1 cellular context compared by ENCODE assay signal in the genomic region with DNA sequence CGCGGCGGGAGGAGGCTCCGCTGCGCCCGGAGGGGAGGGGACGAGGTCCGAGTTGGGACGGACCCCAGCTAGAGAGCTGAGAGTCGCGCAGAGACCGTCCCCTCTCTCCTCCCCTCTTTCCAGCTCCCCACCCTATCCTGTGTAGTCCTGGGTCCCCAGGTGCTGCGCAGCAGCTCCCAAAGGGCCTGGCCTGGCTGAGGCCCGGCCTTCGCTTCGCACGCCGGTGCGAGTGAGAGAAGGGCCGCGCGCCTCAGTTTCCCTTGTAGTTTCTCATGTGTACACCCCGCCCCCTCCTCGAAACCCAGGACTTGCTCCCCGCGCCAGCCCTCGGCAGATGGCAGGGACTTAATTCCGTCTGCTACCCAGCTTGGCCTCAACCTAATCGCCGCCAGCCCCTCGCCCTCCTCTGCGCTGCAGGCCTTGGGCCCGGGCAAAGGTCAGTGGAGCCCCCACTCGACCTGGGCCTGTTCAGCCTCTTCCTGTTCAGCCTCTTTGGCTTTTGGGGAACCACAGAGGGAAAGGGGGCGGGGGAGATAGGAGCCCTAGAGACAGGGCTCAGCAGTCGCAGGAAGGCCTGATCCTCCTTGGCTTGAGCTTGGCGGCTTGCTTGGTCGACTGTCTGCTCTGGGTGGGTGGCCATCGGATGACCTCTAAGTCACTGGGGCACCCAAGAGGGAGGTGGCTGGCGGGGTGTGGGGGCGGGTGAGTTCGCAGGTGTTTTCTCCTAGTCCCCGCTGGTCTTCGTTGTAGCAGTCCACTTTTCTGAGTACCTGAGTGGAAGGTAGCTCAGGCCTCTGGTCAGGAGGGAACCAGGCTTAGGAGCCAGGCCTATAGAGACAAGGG.
TF ChIP-seq lines count a peak whose summit lies in the region.

No MANE protein-coding gene starts in this region.

TF ChIP-seq in HepG2, 621 proteins besides CTCF, POLR2A, EP300 and RAD21 (continued from another document and continues in another):
- TF ChIP-seq SNAPC4 (CRISPR knock-in tag; IDR thresholded peaks at IDR 0.05) = no peak
- TF ChIP-seq ZKSCAN8 (CRISPR knock-in tag; IDR thresholded peaks at IDR 0.05; ENCODE audit: borderline replicate concordance) = no peak
- TF ChIP-seq RBAK (CRISPR knock-in tag; IDR thresholded peaks at IDR 0.05) = no peak
- no peak for TF ChIP-seq BHLHE40 (IDR thresholded peaks at IDR 0.05; ENCODE audit: low read length)
- no peak for TF ChIP-seq CERS6 (CRISPR knock-in tag; IDR thresholded peaks at IDR 0.05)
- no peak for TF ChIP-seq HOXA5 (CRISPR knock-in tag; IDR thresholded peaks at IDR 0.05)
- TF ChIP-seq SIX1 (CRISPR knock-in tag; IDR thresholded peaks at IDR 0.05; ENCODE audit: borderline replicate concordance) = no peak
- TF ChIP-seq, protein P1, sequence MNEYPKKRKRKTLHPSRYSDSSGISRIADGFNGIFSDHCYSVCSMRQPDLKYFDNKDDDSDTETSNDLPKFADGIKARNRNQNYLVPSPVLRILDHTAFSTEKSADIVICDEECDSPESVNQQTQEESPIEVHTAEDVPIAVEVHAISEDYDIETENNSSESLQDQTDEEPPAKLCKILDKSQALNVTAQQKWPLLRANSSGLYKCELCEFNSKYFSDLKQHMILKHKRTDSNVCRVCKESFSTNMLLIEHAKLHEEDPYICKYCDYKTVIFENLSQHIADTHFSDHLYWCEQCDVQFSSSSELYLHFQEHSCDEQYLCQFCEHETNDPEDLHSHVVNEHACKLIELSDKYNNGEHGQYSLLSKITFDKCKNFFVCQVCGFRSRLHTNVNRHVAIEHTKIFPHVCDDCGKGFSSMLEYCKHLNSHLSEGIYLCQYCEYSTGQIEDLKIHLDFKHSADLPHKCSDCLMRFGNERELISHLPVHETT (CRISPR knock-in tag; conservative IDR thresholded peaks at IDR 0.05) = no peak
- TF ChIP-seq, protein P2, sequence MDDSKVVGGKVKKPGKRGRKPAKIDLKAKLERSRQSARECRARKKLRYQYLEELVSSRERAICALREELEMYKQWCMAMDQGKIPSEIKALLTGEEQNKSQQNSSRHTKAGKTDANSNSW (CRISPR knock-in tag; IDR thresholded peaks at IDR 0.05; ENCODE audit: borderline replicate concordance) = no peak
- no peak for TF ChIP-seq SMYD3 (CRISPR knock-in tag; IDR thresholded peaks at IDR 0.05)
- 0 out of 2 replicates have a peak, but pooled peaks have one; percentile 28 for TF ChIP-seq KLF12 (CRISPR knock-in tag; IDR thresholded peaks at IDR 0.05; ENCODE audit: borderline replicate concordance)
- TF ChIP-seq ZNF337 (CRISPR knock-in tag; IDR thresholded peaks at IDR 0.05; ENCODE audit: borderline replicate concordance, low read depth) = no peak
- no peak for TF ChIP-seq ZNF251 (CRISPR knock-in tag; IDR thresholded peaks at IDR 0.05)
- TF ChIP-seq ZNF282 (IDR thresholded peaks at IDR 0.05; ENCODE audit: partially characterized antibody) = no peak
- no peak for TF ChIP-seq THYN1 (CRISPR knock-in tag; IDR thresholded peaks at IDR 0.05; ENCODE audit: borderline replicate concordance, low read depth)
- TF ChIP-seq ZXDC (CRISPR knock-in tag; IDR thresholded peaks at IDR 0.05) = no peak
- TF ChIP-seq, protein P3, sequence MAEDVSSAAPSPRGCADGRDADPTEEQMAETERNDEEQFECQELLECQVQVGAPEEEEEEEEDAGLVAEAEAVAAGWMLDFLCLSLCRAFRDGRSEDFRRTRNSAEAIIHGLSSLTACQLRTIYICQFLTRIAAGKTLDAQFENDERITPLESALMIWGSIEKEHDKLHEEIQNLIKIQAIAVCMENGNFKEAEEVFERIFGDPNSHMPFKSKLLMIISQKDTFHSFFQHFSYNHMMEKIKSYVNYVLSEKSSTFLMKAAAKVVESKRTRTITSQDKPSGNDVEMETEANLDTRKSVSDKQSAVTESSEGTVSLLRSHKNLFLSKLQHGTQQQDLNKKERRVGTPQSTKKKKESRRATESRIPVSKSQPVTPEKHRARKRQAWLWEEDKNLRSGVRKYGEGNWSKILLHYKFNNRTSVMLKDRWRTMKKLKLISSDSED (CRISPR knock-in tag; IDR thresholded peaks at IDR 0.05) = peak; percentile 17; the same call in 1 of the 2 replicates
- no peak for TF ChIP-seq MED1 (CRISPR knock-in tag; IDR thresholded peaks at IDR 0.05)
- no peak for TF ChIP-seq ZNF124 (CRISPR knock-in tag; IDR thresholded peaks at IDR 0.05)
- no peak for TF ChIP-seq ATF3 (CRISPR knock-in tag; IDR thresholded peaks at IDR 0.05)
- TF ChIP-seq AGO1 (IDR thresholded peaks at IDR 0.05; ENCODE audit: low read depth, low read length, poor library complexity, severe bottlenecking) = peak; percentile 32
- no peak for TF ChIP-seq IKZF4 (CRISPR knock-in tag; IDR thresholded peaks at IDR 0.05; ENCODE audit: borderline replicate concordance, low read depth, not compliant biosample characterization)
- peak; percentile 72 for TF ChIP-seq EED (CRISPR knock-in tag; IDR thresholded peaks at IDR 0.05)
- TF ChIP-seq NFKB2 (CRISPR knock-in tag; IDR thresholded peaks at IDR 0.05; ENCODE audit: borderline replicate concordance) = no peak
- TF ChIP-seq, protein P4, sequence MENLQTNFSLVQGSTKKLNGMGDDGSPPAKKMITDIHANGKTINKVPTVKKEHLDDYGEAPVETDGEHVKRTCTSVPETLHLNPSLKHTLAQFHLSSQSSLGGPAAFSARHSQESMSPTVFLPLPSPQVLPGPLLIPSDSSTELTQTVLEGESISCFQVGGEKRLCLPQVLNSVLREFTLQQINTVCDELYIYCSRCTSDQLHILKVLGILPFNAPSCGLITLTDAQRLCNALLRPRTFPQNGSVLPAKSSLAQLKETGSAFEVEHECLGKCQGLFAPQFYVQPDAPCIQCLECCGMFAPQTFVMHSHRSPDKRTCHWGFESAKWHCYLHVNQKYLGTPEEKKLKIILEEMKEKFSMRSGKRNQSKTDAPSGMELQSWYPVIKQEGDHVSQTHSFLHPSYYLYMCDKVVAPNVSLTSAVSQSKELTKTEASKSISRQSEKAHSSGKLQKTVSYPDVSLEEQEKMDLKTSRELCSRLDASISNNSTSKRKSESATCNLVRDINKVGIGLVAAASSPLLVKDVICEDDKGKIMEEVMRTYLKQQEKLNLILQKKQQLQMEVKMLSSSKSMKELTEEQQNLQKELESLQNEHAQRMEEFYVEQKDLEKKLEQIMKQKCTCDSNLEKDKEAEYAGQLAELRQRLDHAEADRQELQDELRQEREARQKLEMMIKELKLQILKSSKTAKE (CRISPR knock-in tag; IDR thresholded peaks at IDR 0.05; ENCODE audit: borderline replicate concordance) = no peak
- TF ChIP-seq PAF1 (CRISPR knock-in tag; IDR thresholded peaks at IDR 0.05) = no peak
- TF ChIP-seq XBP1 (CRISPR knock-in tag; IDR thresholded peaks at IDR 0.05) = no peak
- TF ChIP-seq EHMT2 (IDR thresholded peaks at IDR 0.05; ENCODE audit: borderline replicate concordance, low read depth, low read length) = no peak
- TF ChIP-seq RFX1 (IDR thresholded peaks at IDR 0.05) = no peak
- 0 out of 2 replicates have a peak, but pooled peaks have one; percentile 51 for TF ChIP-seq IRX3 (CRISPR knock-in tag; IDR thresholded peaks at IDR 0.05; ENCODE audit: borderline replicate concordance, low read depth)
- TF ChIP-seq REL (CRISPR knock-in tag; conservative IDR thresholded peaks at IDR 0.05) = no peak; the same call in 1 of the 2 replicates
- TF ChIP-seq HNF4A (CRISPR knock-in tag; IDR thresholded peaks at IDR 0.05) = peak; percentile 76
- TF ChIP-seq ZNF75D (CRISPR knock-in tag; IDR thresholded peaks at IDR 0.05; ENCODE audit: borderline replicate concordance) = no peak
- TF ChIP-seq ATF7-NPFF (CRISPR knock-in tag; IDR thresholded peaks at IDR 0.05; ENCODE audit: low read depth) = 0 out of 2 replicates have a peak, but pooled peaks have one; percentile 19
- TF ChIP-seq PRMT3 (CRISPR knock-in tag; IDR thresholded peaks at IDR 0.05; ENCODE audit: borderline replicate concordance, low read depth) = no peak
- no peak for TF ChIP-seq ZNF780A (CRISPR knock-in tag; IDR thresholded peaks at IDR 0.05)
- TF ChIP-seq RFXAP (CRISPR knock-in tag; IDR thresholded peaks at IDR 0.05; ENCODE audit: borderline replicate concordance) = no peak
- no peak for TF ChIP-seq ETV6 (CRISPR knock-in tag; conservative IDR thresholded peaks at IDR 0.05)
- TF ChIP-seq NFE2 (CRISPR knock-in tag; IDR thresholded peaks at IDR 0.05) = no peak
- TF ChIP-seq ZNF431 (CRISPR knock-in tag; IDR thresholded peaks at IDR 0.05; ENCODE audit: borderline replicate concordance, low read depth) = no peak
- TF ChIP-seq ZFP41 (CRISPR knock-in tag; IDR thresholded peaks at IDR 0.05; ENCODE audit: borderline replicate concordance) = no peak
- TF ChIP-seq MTF1 (CRISPR knock-in tag; IDR thresholded peaks at IDR 0.05) = no peak
- 0 out of 2 replicates have a peak, but pooled peaks have one; percentile 41 for TF ChIP-seq REPIN1 (CRISPR knock-in tag; IDR thresholded peaks at IDR 0.05; ENCODE audit: borderline replicate concordance, low read depth)
- TF ChIP-seq ARNTL (CRISPR knock-in tag; IDR thresholded peaks at IDR 0.05) = no peak
- TF ChIP-seq SRF (IDR thresholded peaks at IDR 0.05; ENCODE audit: low read depth, low read length) = no peak
- TF ChIP-seq ZNF296 (CRISPR knock-in tag; conservative IDR thresholded peaks at IDR 0.05) = no peak
- peak; percentile 37 for TF ChIP-seq ZNF18 (CRISPR knock-in tag; IDR thresholded peaks at IDR 0.05; ENCODE audit: insufficient replicate concordance)
- TF ChIP-seq NBN (conservative IDR thresholded peaks at IDR 0.05) = no peak
- TF ChIP-seq ZNF558 (CRISPR knock-in tag; IDR thresholded peaks at IDR 0.05; ENCODE audit: borderline replicate concordance) = 0 out of 2 replicates have a peak, but pooled peaks have one; percentile 46
- TF ChIP-seq ZNF331 (CRISPR knock-in tag; IDR thresholded peaks at IDR 0.05) = no peak
- TF ChIP-seq MEF2D (CRISPR knock-in tag; IDR thresholded peaks at IDR 0.05) = peak; percentile 51; the same call in 1 of the 2 replicates
